ENCODE assay signal across 6 cellular contexts in genomic region chr16:66899945-66900688, GRCh38. TPM values are rescaled to one million over a fixed set of nuclear protein-coding genes. Genes with fewer than 3 reads are reported as not detected.
DNase-seq lines count a peak whose midpoint lies in the region; ATAC-seq and TF ChIP-seq lines count a peak whose summit lies in the region.

No MANE protein-coding gene starts in this region.

- peak overlapping the region; percentile 78 for H3K27ac Mint-ChIP-seq in stimulated activated effector memory CD8-positive, alpha-beta T cell treated with anti-CD3 and anti-CD28 coated beads, Interleukin-12 subunit alpha, Interleukin-12 subunit beta, amount 100 ng/mL, for 72 hours

- no peaks in the 10 kb centered on the region for H3K9me3 Mint-ChIP-seq in stimulated activated effector memory CD8-positive, alpha-beta T cell treated with anti-CD3 and anti-CD28 coated beads, Interleukin-12 subunit alpha, Interleukin-12 subunit beta, amount 100 ng/mL, for 72 hours

- H3K79me2 ChIP-seq in fibroblast of lung (ENCODE audit: control insufficient read depth, insufficient read depth, low read length): no peaks in the 10 kb centered on the region

- TF ChIP-seq CTCF in fibroblast of lung (conservative IDR thresholded peaks at IDR 0.05 in 1 of 2, IDR thresholded peaks at IDR 0.05 in 1 of 2; ENCODE audit: low read depth in 1 of 2, low read length in 2 of 2): no peak

- no peak overlapping the region for H3K4me3 ChIP-seq in fibroblast of lung (replicated peaks in 1 of 4; ENCODE audit: control extremely low read depth in 1 of 4, insufficient read depth in 1 of 4, low read depth in 3 of 4, low read length in 4 of 4)

- H3K4me3 Mint-ChIP-seq in stimulated activated effector memory CD8-positive, alpha-beta T cell treated with anti-CD3 and anti-CD28 coated beads, Interleukin-12 subunit alpha, Interleukin-12 subunit beta, amount 100 ng/mL, for 72 hours: no peak overlapping the region

- no peak for ATAC-seq in stimulated activated effector memory CD8-positive, alpha-beta T cell treated with anti-CD3 and anti-CD28 coated beads, Interleukin-12 subunit alpha, Interleukin-12 subunit beta, amount 100 ng/mL, for 72 hours
- ATAC-seq in GM19455 (IDR thresholded peaks at IDR 0.05; ENCODE audit: unreplicated experiment): no peak

- DNase-seq in NCI-H1436 (lab: John Stamatoyannopoulos, UW) (peak; percentile 35), NCI-H1436 treated with DMSO at 0.1 percent for 48 hours (lab: John Stamatoyannopoulos, UW) (no peak), fibroblast of lung (ENCODE audit: low read depth in 2 of 2) (peak; percentile 63 to 87)
- no peak for DNase-seq in stimulated activated effector memory CD8-positive, alpha-beta T cell treated with anti-CD3 and anti-CD28 coated beads, Interleukin-12 subunit alpha, Interleukin-12 subunit beta, amount 100 ng/mL, for 72 hours (ENCODE audit: low spot score in 2 of 2)
- no peak for DNase-seq in activated CD8-positive, alpha-beta memory T cell treated with anti-CD3 and anti-CD28 coated beads, Interleukin-2, amount 50 U/mL, for 4 hours

- no peaks in the 10 kb centered on the region for H3K36me3 ChIP-seq in fibroblast of lung (ENCODE audit: control insufficient read depth, insufficient read depth, low read length)

- H3K4me2 ChIP-seq in fibroblast of lung (ENCODE audit: extremely low read depth, insufficient read depth, low read length): peak overlapping the region; percentile 68

- peaks cover 12% of the 10 kb centered on the region for H3K4me1 Mint-ChIP-seq in stimulated activated effector memory CD8-positive, alpha-beta T cell treated with anti-CD3 and anti-CD28 coated beads, Interleukin-12 subunit alpha, Interleukin-12 subunit beta, amount 100 ng/mL, for 72 hours

- H3K36me3 Mint-ChIP-seq in stimulated activated effector memory CD8-positive, alpha-beta T cell treated with anti-CD3 and anti-CD28 coated beads, Interleukin-12 subunit alpha, Interleukin-12 subunit beta, amount 100 ng/mL, for 72 hours: peaks cover 7% of the 10 kb centered on the region

- no peaks in the 10 kb centered on the region for H4K20me1 ChIP-seq in fibroblast of lung (ENCODE audit: control insufficient read depth, extremely low read depth, insufficient read depth, low read length)

- no peaks in the 10 kb centered on the region for H3K9me3 ChIP-seq in fibroblast of lung (ENCODE audit: control insufficient read depth, insufficient read depth, low read depth, low read length)

- H3K27ac ChIP-seq in fibroblast of lung (ENCODE audit: insufficient read depth, low read length): peak overlapping the region; percentile 64

- H3K9ac ChIP-seq in fibroblast of lung (ENCODE audit: insufficient read depth, low read length): peak overlapping the region; percentile 16

- no peaks in the 10 kb centered on the region for H3K27me3 ChIP-seq in fibroblast of lung (ENCODE audit: control insufficient read depth, insufficient read depth, low read length)

- peaks cover 40% of the 10 kb centered on the region for H3K4me1 ChIP-seq in fibroblast of lung (ENCODE audit: control insufficient read depth, extremely low read depth, insufficient read depth, low read length)

- peak overlapping the region; percentile 19 for H2AFZ ChIP-seq in fibroblast of lung (ENCODE audit: low read length)

RNA-seq across cellular contexts. Expression of gene CDH16, which starts 18.6 kb away (rescaled TPM):
- not detected in 2 replicates for total RNA-seq in fibroblast of lung
- polyA plus RNA-seq in fibroblast of lung: not detected in 2 replicates
- not detected in 2 replicates for polyA plus RNA-seq in fibroblast of lung (2012)
- polyA minus RNA-seq in fibroblast of lung (ENCODE audit: low replicate concordance): not detected in 2 replicates

RNA-seq across cellular contexts. Expression of gene PDP2, which starts 19.8 kb away (rescaled TPM):
- total RNA-seq in fibroblast of lung: 7.7 and 11.6 TPM in 2 replicates
- 10.6 and 10.9 TPM in 2 replicates for polyA plus RNA-seq in fibroblast of lung
- 5.7 and 6.2 TPM in 2 replicates for polyA plus RNA-seq in fibroblast of lung (2012)
- polyA minus RNA-seq in fibroblast of lung (ENCODE audit: low replicate concordance): 30.1 and 31.2 TPM in 2 replicates

RNA-seq across cellular contexts. Expression of gene RRAD, which starts 25.2 kb away (rescaled TPM):
- total RNA-seq in fibroblast of lung: 41.1 and 83.7 TPM in 2 replicates
- 7.8 and 11.6 TPM in 2 replicates for polyA plus RNA-seq in fibroblast of lung
- polyA plus RNA-seq in fibroblast of lung (2012): 16.7 and 19.7 TPM in 2 replicates
- 3.4 and 4.5 TPM in 2 replicates for polyA minus RNA-seq in fibroblast of lung (ENCODE audit: low replicate concordance)

RNA-seq across cellular contexts. Expression of gene CIAO2B, which starts 34.1 kb away (rescaled TPM):
- total RNA-seq in fibroblast of lung: 188 and 217 TPM in 2 replicates
- 115 and 138 TPM in 2 replicates for polyA plus RNA-seq in fibroblast of lung
- 176 and 223 TPM in 2 replicates for polyA plus RNA-seq in fibroblast of lung (2012)
- 179 and 191 TPM in 2 replicates for polyA minus RNA-seq in fibroblast of lung (ENCODE audit: low replicate concordance)

RNA-seq across cellular contexts. Expression of gene CES2, which starts 35.2 kb away (rescaled TPM):
- total RNA-seq in fibroblast of lung: 38.0 and 47.6 TPM in 2 replicates
- 22.9 and 26.9 TPM in 2 replicates for polyA plus RNA-seq in fibroblast of lung
- 24.6 and 28.6 TPM in 2 replicates for polyA plus RNA-seq in fibroblast of lung (2012)
- 34.6 and 51.2 TPM in 2 replicates for polyA minus RNA-seq in fibroblast of lung (ENCODE audit: low replicate concordance)

Comparison
In these comparisons a context has a peak if more than half of its experiments do, and no peak if none do; other contexts are left out.
1. DNase-seq: peak in NCI-H1436 (single experiment) and fibroblast of lung (2 of 2); none in NCI-H1436 treated with DMSO at 0.1 percent for 48 hours (single experiment), stimulated activated effector memory CD8-positive, alpha-beta T cell treated with anti-CD3 and anti-CD28 coated beads, Interleukin-12 subunit alpha, Interleukin-12 subunit beta, amount 100 ng/mL, for 72 hours (0 of 2) and activated CD8-positive, alpha-beta memory T cell treated with anti-CD3 and anti-CD28 coated beads, Interleukin-2, amount 50 U/mL, for 4 hours (single experiment).